13 cellular contexts compared by ENCODE assay signal in genomic region chr5:94240616-94241287, GRCh38.
DNase-seq lines count a peak whose midpoint lies in the region; ATAC-seq and TF ChIP-seq lines count a peak whose summit lies in the region.
"Had no signal": no experiment of that assay in that cellular context is flagged by ENCODE, and none has a peak within 500 bp of the region (broad histone marks: within the 10 kb centered on the region; RNA-seq: fewer than 3 reads in every experiment).

No MANE protein-coding gene starts in this region.

- no peaks in the 10 kb centered on the region for H3K36me3 ChIP-seq in left ventricle myocardium inferior
- no peaks in the 10 kb centered on the region for H3K36me3 ChIP-seq in stomach smooth muscle (ENCODE audit: control insufficient read depth in 2 of 2, insufficient read depth in 2 of 2, low read length in 2 of 2)
- H3K36me3 ChIP-seq in ovary, result no peaks in the 10 kb centered on the region
- H3K36me3 ChIP-seq in suprapubic skin, result no peaks in the 10 kb centered on the region
- H3K36me3 ChIP-seq: heart left ventricle, thyroid gland had no signal

- peak; percentile 55 for ATAC-seq in Right ventricle myocardium superior (ENCODE audit: poor library complexity)

- intact Hi-C loops in Right ventricle myocardium superior (cut with DNase I), result no loop called here
- intact Hi-C loops in left ventricle myocardium inferior (cut with micrococcal nuclease), result no loop called here
- intact Hi-C loops in ovary (cut with DNase I), result no loop called here

- DNase-seq in Right ventricle myocardium superior (no peak), left ventricle myocardium inferior (no peak), NCI-H82 (lab: John Stamatoyannopoulos, UW) (peak; percentile 74), fibroblast of villous mesenchyme (ENCODE audit: low read depth) (peak; percentile 42), ovary (no peak), COR-L47 (lab: John Stamatoyannopoulos, UW) (no peak), suprapubic skin (ENCODE audit: low spot score in 2 of 2) (no peak)
- DNase-seq: activated naive CD4-positive, alpha-beta T cell treated with anti-CD3 and anti-CD28 coated beads, Interleukin-2, amount 50 U/mL, for 16 hours; NCI-H187; OCI-M1; thyroid gland had no signal

- TF ChIP-seq EP300 in ovary (IDR thresholded peaks at IDR 0.05), result no peak
- TF ChIP-seq EP300 in suprapubic skin (IDR thresholded peaks at IDR 0.05), result no peak

- H3K9me3 ChIP-seq in left ventricle myocardium inferior (replicated peaks) (peaks cover 9% of the 10 kb centered on the region), stomach smooth muscle (ENCODE audit: control insufficient read depth in 2 of 2, low read length in 2 of 2) (no peaks in the 10 kb centered on the region), ovary (no peaks in the 10 kb centered on the region), suprapubic skin (no peaks in the 10 kb centered on the region)
- H3K9me3 ChIP-seq: thyroid gland had no signal

- H3K9ac ChIP-seq in stomach smooth muscle (ENCODE audit: low read length in 2 of 2), result peak overlapping the region in 1 of 2 donors; percentile 47

- TF ChIP-seq CTCF in left ventricle myocardium inferior (IDR thresholded peaks at IDR 0.05; ENCODE audit: borderline replicate concordance), result no peak
- no peak for TF ChIP-seq CTCF in fibroblast of villous mesenchyme (IDR thresholded peaks at IDR 0.05; ENCODE audit: insufficient read depth, low read depth, low read length)
- no peak for TF ChIP-seq CTCF in ovary (IDR thresholded peaks at IDR 0.05)
- no peak for TF ChIP-seq CTCF in suprapubic skin (IDR thresholded peaks at IDR 0.05)

- TF ChIP-seq POLR2A in ovary (IDR thresholded peaks at IDR 0.05) (no peak), suprapubic skin (IDR thresholded peaks at IDR 0.05) (no peak)

- H3K27me3 ChIP-seq in left ventricle myocardium inferior (ENCODE audit: low read depth) (no peaks in the 10 kb centered on the region), stomach smooth muscle (ENCODE audit: control insufficient read depth in 1 of 2, insufficient read depth in 2 of 2, low read length in 2 of 2) (no peaks in the 10 kb centered on the region), ovary (no peaks in the 10 kb centered on the region), suprapubic skin (no peaks in the 10 kb centered on the region)
- H3K27me3 ChIP-seq: heart left ventricle, thyroid gland had no signal

- H3K4me3 ChIP-seq in left ventricle myocardium inferior (no peak overlapping the region), fibroblast of villous mesenchyme (ENCODE audit: low read depth, low read length) (no peak overlapping the region), stomach smooth muscle (ENCODE audit: low read length in 2 of 2) (peak overlapping the region; percentile 21 to 41), ovary (no peak overlapping the region), suprapubic skin (no peak overlapping the region)
- H3K4me3 ChIP-seq: heart left ventricle, thyroid gland had no signal

- H3K4me1 ChIP-seq in left ventricle myocardium inferior (peaks cover 7% of the 10 kb centered on the region), stomach smooth muscle (ENCODE audit: control insufficient read depth, insufficient read depth, low read length) (peaks cover 3% of the 10 kb centered on the region), ovary (ENCODE audit: insufficient read depth) (peaks cover 3% of the 10 kb centered on the region), suprapubic skin (peaks cover 15% of the 10 kb centered on the region)
- H3K4me1 ChIP-seq: thyroid gland had no signal

- H3K27ac ChIP-seq in left ventricle myocardium inferior (replicated peaks), result no peak overlapping the region
- peak overlapping the region; percentile 32 for H3K27ac ChIP-seq in stomach smooth muscle (ENCODE audit: low read length)
- H3K27ac ChIP-seq in ovary, result no peak overlapping the region
- no peak overlapping the region for H3K27ac ChIP-seq in suprapubic skin
- H3K27ac ChIP-seq: heart left ventricle, thyroid gland had no signal

- WGBS in ovary, 3 donors, result 19 to 30% (median 22%) methylated on average over 5 of the region's 5 CpGs
- 70% methylated on average over 5 of the region's 5 CpGs for WGBS in suprapubic skin

Comparison
In these comparisons a context has a peak if more than half of its experiments do, and no peak if none do; other contexts are left out.
1. DNase-seq: peak in NCI-H82 (single experiment) and fibroblast of villous mesenchyme (single experiment); none in Right ventricle myocardium superior (single experiment), left ventricle myocardium inferior (single experiment), ovary (0 of 5), COR-L47 (single experiment) and suprapubic skin (0 of 2).
2. H3K4me3 ChIP-seq: peak in stomach smooth muscle (2 of 2); none in left ventricle myocardium inferior (single experiment), fibroblast of villous mesenchyme (single experiment), ovary (single experiment) and suprapubic skin (single experiment).